Comparison of ENCODE assay signal across 1 cellular context in the genomic region with DNA sequence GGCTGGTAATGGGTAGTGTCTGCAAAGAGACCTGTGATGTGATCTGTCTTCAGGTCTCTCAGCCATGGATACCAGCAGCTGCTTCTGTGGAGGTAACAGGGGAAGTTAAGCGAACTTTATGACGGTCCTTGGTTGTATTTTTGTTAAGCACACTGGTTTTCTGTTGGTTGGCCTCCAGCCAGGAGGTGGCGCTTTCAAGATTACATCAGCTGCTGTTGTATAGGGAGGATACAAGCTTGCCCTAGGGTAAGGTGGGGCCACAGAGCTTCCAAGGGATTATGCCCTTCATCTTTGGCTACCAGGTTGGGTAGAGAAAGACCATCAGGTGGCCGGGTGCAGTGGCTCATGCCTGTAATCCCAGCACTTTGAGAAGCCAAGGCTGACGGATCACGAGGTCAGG.
TF ChIP-seq lines count a peak whose summit lies in the region.

No MANE protein-coding gene starts in this region.

TF ChIP-seq in GM12878, 131 proteins besides CTCF, POLR2A, EP300 and RAD21:
- TF ChIP-seq MYC (IDR thresholded peaks at IDR 0.05; ENCODE audit: insufficient read depth, insufficient read length, insufficient replicate concordance, low read length, severe bottlenecking) (no peak), EGR1 (IDR thresholded peaks at IDR 0.05; ENCODE audit: borderline replicate concordance in 1 of 2, low read depth in 2 of 2, low read length in 2 of 2) (no peak)
